In genomic region chr2:234050455-234051135, GRCh38 we compare ENCODE assay signal across 2 cellular contexts.
A peak's percentile ranks its signal among the peaks of the same experiment; 100 is the strongest.
TF ChIP-seq lines count a peak whose summit lies in the region.

Gene SPP2, plus strand, starts transcription at chr2:234050702. Its CDS starts 85 bp downstream, at chr2:234050787.

TF ChIP-seq in liver, 16 proteins besides CTCF, POLR2A, EP300 and RAD21 (continued from another document):
- TF ChIP-seq REST (IDR thresholded peaks at IDR 0.05) (peak; percentile 46), HNF4G (IDR thresholded peaks at IDR 0.05) (peak; percentile 74), HNF4A (conservative IDR thresholded peaks at IDR 0.05) (peak; percentile 95), TAF1 (conservative IDR thresholded peaks at IDR 0.05) (peak; percentile 81), MAX (IDR thresholded peaks at IDR 0.05) (peak; percentile 78), ATF3 (IDR thresholded peaks at IDR 0.05) (no peak), YY1 (IDR thresholded peaks at IDR 0.05) (peak; percentile 56), RXRA (IDR thresholded peaks at IDR 0.05) (peak; percentile 86 to 88), FOXA1 (IDR thresholded peaks at IDR 0.05) (peak; percentile 38), NR2F2 (IDR thresholded peaks at IDR 0.05) (no peak), EGR1 (IDR thresholded peaks at IDR 0.05; ENCODE audit: low read depth in 2 of 2) (peak in 1 of 2 donors; percentile 22), ZBTB33 (IDR thresholded peaks at IDR 0.05) (peak; percentile 62), FOXA2 (IDR thresholded peaks at IDR 0.05) (peak; percentile 28), JUND (IDR thresholded peaks at IDR 0.05) (peak in 1 of 2 donors; percentile 73)

TF ChIP-seq in HepG2, 621 proteins besides CTCF, POLR2A, EP300 and RAD21 (continued from another document):
- no peak for TF ChIP-seq CERS6 (CRISPR knock-in tag; IDR thresholded peaks at IDR 0.05)
